20 cellular contexts compared by ENCODE assay signal in the genomic region with DNA sequence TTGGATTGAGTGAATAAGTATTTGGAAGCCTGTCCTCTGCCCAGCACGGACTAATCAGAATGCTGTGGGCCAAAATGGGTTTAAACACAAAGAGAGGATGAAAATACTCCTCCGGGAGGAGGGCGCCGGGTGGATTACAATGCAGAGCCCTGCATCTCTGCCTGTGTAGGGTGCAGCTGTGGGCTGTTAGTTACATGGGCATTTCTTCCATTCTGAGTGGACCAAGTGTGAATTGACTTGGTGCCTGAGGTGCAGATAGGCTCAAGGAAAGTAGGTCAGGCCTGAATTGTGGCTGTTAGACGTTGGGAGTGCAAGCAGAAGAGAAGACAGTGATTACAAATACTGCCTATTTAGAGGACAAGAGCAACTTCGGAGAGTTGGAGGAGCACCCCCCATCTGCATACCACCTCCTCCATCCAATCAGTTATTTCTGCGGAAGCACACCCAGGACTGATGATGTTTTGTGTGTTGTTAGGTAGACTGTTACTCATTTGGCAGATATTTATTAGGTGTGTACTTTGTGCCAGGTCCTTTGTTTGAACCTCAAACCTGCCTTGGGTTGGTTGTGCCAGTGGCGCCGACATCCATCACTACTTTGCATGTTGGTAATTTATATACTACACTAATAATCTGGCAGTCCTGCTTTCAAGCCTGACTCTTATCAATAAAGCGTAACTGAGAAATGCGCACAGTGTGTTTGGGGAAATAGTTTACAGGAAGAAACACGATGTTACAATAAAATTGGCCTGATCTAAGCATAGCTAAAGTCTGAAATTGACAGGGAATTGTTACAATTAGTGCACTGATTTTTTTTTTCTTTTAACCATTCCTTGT. TPM values are rescaled to one million over a fixed set of nuclear protein-coding genes. Genes with fewer than 3 reads are reported as not detected.
DNase-seq lines count a peak whose midpoint lies in the region; ATAC-seq and TF ChIP-seq lines count a peak whose summit lies in the region.
"Had no signal": no experiment of that assay in that cellular context is flagged by ENCODE, and none has a peak within 500 bp of the region (broad histone marks: within the 10 kb centered on the region; RNA-seq: fewer than 3 reads in every experiment).

No MANE protein-coding gene starts in this region.

- no peak overlapping the region for H2BK20ac ChIP-seq in IMR-90 (ENCODE audit: low read depth, low read length)

- dilution Hi-C loops in IMR-90 (cut with HindIII; ENCODE audit: low sequenced_read_pairs, unreplicated experiment) = no loop called here

- no peaks in the 10 kb centered on the region for H3K36me3 Mint-ChIP-seq in activated naive CD4-positive, alpha-beta T cell treated with anti-CD3 and anti-CD28 coated beads, Interleukin-2, amount 50 U/mL, for 72 hours
- H3K36me3 Mint-ChIP-seq: activated naive CD8-positive, alpha-beta T cell treated with anti-CD3 and anti-CD28 coated beads for 36 hours; memory B cell; T-cell had no signal

- H3K4me1 ChIP-seq in IMR-90 (ENCODE audit: control insufficient read depth, insufficient read depth, low read length) (peaks cover 14% of the 10 kb centered on the region), mesenchymal stem cell (ENCODE audit: control insufficient read depth, insufficient read depth, low read depth, low read length) (no peaks in the 10 kb centered on the region), smooth muscle cell (ENCODE audit: low read depth) (peaks cover 15% of the 10 kb centered on the region)

- ATAC-seq in IMR-90 (ENCODE audit: low read depth) = no peak; the same call in 1 of the 2 replicates
- ATAC-seq in activated naive CD4-positive, alpha-beta T cell treated with anti-CD3 and anti-CD28 coated beads, Interleukin-2, amount 50 U/mL, for 72 hours = no peak
- ATAC-seq in HG03196 (IDR thresholded peaks at IDR 0.05; ENCODE audit: unreplicated experiment) = no peak
- ATAC-seq: activated CD4-positive, CD25-positive, alpha-beta regulatory T cell treated with anti-CD3 and anti-CD28 coated beads, Interleukin-2, amount 50 U/mL, for 24 hours; T-cell had no signal

- no peak for TF ChIP-seq POLR2A in IMR-90 (IDR thresholded peaks at IDR 0.05; ENCODE audit: low read depth, low read length)

- H2BK15ac ChIP-seq in IMR-90 (ENCODE audit: low read depth, low read length) (no peak overlapping the region; the same call in 2 of the 3 replicates), mesenchymal stem cell (ENCODE audit: low read depth, poor library complexity, severe bottlenecking) (no peak overlapping the region)

- H2AK9ac ChIP-seq in IMR-90 (replicated peaks; ENCODE audit: low read depth, low read length, poor library complexity) = no peak overlapping the region

- no peak overlapping the region for H2AFZ ChIP-seq in IMR-90 (replicated peaks; ENCODE audit: low read length, poor library complexity)
- H2AFZ ChIP-seq in mesenchymal stem cell (ENCODE audit: low read depth, low read length) = no peak overlapping the region
- H2AFZ ChIP-seq in smooth muscle cell (ENCODE audit: low read depth) = peak overlapping the region; percentile 10

- H4K91ac ChIP-seq in IMR-90 (ENCODE audit: insufficient read depth, low read depth, low read length) (no peak overlapping the region), mesenchymal stem cell (ENCODE audit: low read length) (no peak overlapping the region)

- peak overlapping the region; percentile 84; the same call in 1 of the 2 replicates for H4K5ac ChIP-seq in IMR-90 (ENCODE audit: low read depth, low read length)

- no peak for TF ChIP-seq CTCF in IMR-90 (conservative IDR thresholded peaks at IDR 0.05; ENCODE audit: low read depth, low read length)
- no peak for TF ChIP-seq CTCF in epithelial cell of esophagus (IDR thresholded peaks at IDR 0.05; ENCODE audit: insufficient read depth, low read depth, low read length, missing control alignments)
- TF ChIP-seq CTCF in smooth muscle cell (IDR thresholded peaks at IDR 0.05; ENCODE audit: borderline replicate concordance, insufficient read depth, poor library complexity, severe bottlenecking) = no peak

- H4K20me1 ChIP-seq in IMR-90 (ENCODE audit: insufficient read depth, low read length) = 0 out of 2 replicates have a peak, but pooled peaks cover 4% of the 10 kb centered on the region
- peaks cover 94% of the 10 kb centered on the region for H4K20me1 ChIP-seq in smooth muscle cell (ENCODE audit: low read depth)

- no peak for TF ChIP-seq RAD21 in IMR-90 (IDR thresholded peaks at IDR 0.05; ENCODE audit: low read length)

- H3K9me3 ChIP-seq in IMR-90 (ENCODE audit: control insufficient read depth, insufficient read depth, low read length) (no peaks in the 10 kb centered on the region), mesenchymal stem cell (ENCODE audit: control insufficient read depth, low read length) (no peaks in the 10 kb centered on the region), smooth muscle cell (replicated peaks; ENCODE audit: low read depth) (no peaks in the 10 kb centered on the region)
- H3K9me3 ChIP-seq: esophagus muscularis mucosa had no signal

- H3K9me1 ChIP-seq in IMR-90 (ENCODE audit: insufficient read depth, low read length) = peaks cover 10% of the 10 kb centered on the region

- no peak overlapping the region for H2BK5ac ChIP-seq in IMR-90 (ENCODE audit: low read depth, low read length, poor library complexity, severe bottlenecking)
- H2BK5ac ChIP-seq in mesenchymal stem cell (ENCODE audit: low read depth, low read length, poor library complexity, severe bottlenecking) = no peak overlapping the region

- in situ Hi-C loops in IMR-90 (cut with MboI; ENCODE audit: low sequenced_read_pairs) = no loop called here

- no peak overlapping the region for H3K27ac Mint-ChIP-seq in activated naive CD4-positive, alpha-beta T cell treated with anti-CD3 and anti-CD28 coated beads, Interleukin-2, amount 50 U/mL, for 72 hours
- H3K27ac Mint-ChIP-seq: activated naive CD8-positive, alpha-beta T cell treated with anti-CD3 and anti-CD28 coated beads for 36 hours; B cell; memory B cell; T-cell had no signal

- H2AK5ac ChIP-seq in IMR-90 (ENCODE audit: low read depth, low read length) = peak overlapping the region; percentile 18; the same call in 1 of the 2 replicates
- H2AK5ac ChIP-seq in mesenchymal stem cell (ENCODE audit: low read length, severe bottlenecking) = no peak overlapping the region

- no peak overlapping the region for H3K27ac ChIP-seq in IMR-90 (ENCODE audit: insufficient read depth, low read length)
- no peak overlapping the region for H3K27ac ChIP-seq in mesenchymal stem cell (ENCODE audit: low read length, poor library complexity, severe bottlenecking)
- no peak overlapping the region for H3K27ac ChIP-seq in smooth muscle cell (ENCODE audit: low read depth)

- no peaks in the 10 kb centered on the region for H3F3A ChIP-seq in smooth muscle cell (ENCODE audit: low read depth)

- no TSS peak for BruUV-seq in IMR-90 (replicated peaks; lab: Mats Ljungman, UMichigan)

- DNase-seq in IMR-90 (no peak), epithelial cell of esophagus (ENCODE audit: low read depth) (no peak), mesenchymal stem cell (no peak), smooth muscle cell (lab: John Stamatoyannopoulos, UW; ENCODE audit: unreplicated experiment) (no peak), HuH-7.5 (ENCODE audit: low spot score) (no peak), SHP77 (lab: John Stamatoyannopoulos, UW) (no peak)
- DNase-seq in activated naive CD4-positive, alpha-beta T cell treated with anti-CD3 and anti-CD28 coated beads, Interleukin-2, amount 50 U/mL, for 72 hours (ENCODE audit: low spot score in 2 of 2) = no peak
- DNase-seq: activated naive CD8-positive, alpha-beta T cell treated with anti-CD3 and anti-CD28 coated beads for 36 hours; DMS 273 treated with DMSO at 0.1 percent for 48 hours; Karpas-422; NCI-H1694 treated with DMSO at 0.1 percent for 48 hours; NCI-H524; occipital lobe; stimulated activated CD4-positive, alpha-beta T cell treated with anti-CD3 and anti-CD28 coated beads, Interleukin-15, amount 100 ng/mL, for 24 hours; T-cell had no signal

- no peak overlapping the region for H2BK12ac ChIP-seq in mesenchymal stem cell (ENCODE audit: low read length in 2 of 2)

- H3K4me3 ChIP-seq in IMR-90 (ENCODE audit: insufficient read depth, low read depth, low read length) (no peak overlapping the region), epithelial cell of esophagus (ENCODE audit: low read length) (peak overlapping the region; percentile 2), mesenchymal stem cell (ENCODE audit: insufficient read depth in 1 of 2, low read depth in 1 of 2, low read length in 2 of 2) (peak overlapping the region in 1 of 2 experiments; percentile 70), smooth muscle cell (peak overlapping the region; percentile 14)

- POLR2A ChIA-PET in IMR-90 (lab: Charles Lee; ENCODE audit: unreplicated experiment) = interaction anchor here (0.7 kb wide), 1 partner anchor 308 kb away, joined by 7 read pairs; no protein-coding TSS in a partner anchor

- intact Hi-C loops in IMR-90 (cut with micrococcal nuclease) = no loop called here

- H3K18ac ChIP-seq in IMR-90 (ENCODE audit: low read depth, low read length) = peak overlapping the region; percentile 79
- H3K18ac ChIP-seq in mesenchymal stem cell (ENCODE audit: low read depth in 1 of 2, low read length in 2 of 2) = no peak overlapping the region

- no peaks in the 10 kb centered on the region for H3K36me3 ChIP-seq in IMR-90 (ENCODE audit: control insufficient read depth, insufficient read depth, low read length)
- H3K36me3 ChIP-seq in mesenchymal stem cell (ENCODE audit: control insufficient read depth in 1 of 2, insufficient read depth in 2 of 2, low read depth in 1 of 2, low read length in 2 of 2) = no peaks in the 10 kb centered on the region
- H3K36me3 ChIP-seq in smooth muscle cell (ENCODE audit: low read depth) = no peaks in the 10 kb centered on the region
- H3K36me3 ChIP-seq: esophagus muscularis mucosa had no signal

- H2BK120ac ChIP-seq in IMR-90 (ENCODE audit: low read depth, low read length) (peak overlapping the region; percentile 32; the same call in 1 of the 2 replicates), mesenchymal stem cell (ENCODE audit: low read depth, low read length) (no peak overlapping the region)

- peak overlapping the region; percentile 66 for H3K23ac ChIP-seq in IMR-90 (ENCODE audit: low read depth, low read length)
- H3K23ac ChIP-seq in mesenchymal stem cell (ENCODE audit: low read length in 2 of 2) = no peak overlapping the region

- H3K14ac ChIP-seq in IMR-90 (replicated peaks; ENCODE audit: low read depth, low read length) = peak overlapping the region; percentile 56
- no peak overlapping the region for H3K14ac ChIP-seq in mesenchymal stem cell (ENCODE audit: low read length in 2 of 2)

- H3K56ac ChIP-seq in IMR-90 (ENCODE audit: extremely low read depth, insufficient read depth, low read length) = no peak overlapping the region

- peak overlapping the region in 1 of 2 experiments; percentile 2; a peak in 1 of 4 replicates for H4K8ac ChIP-seq in IMR-90 (ENCODE audit: low read depth in 2 of 2, low read length in 2 of 2)
- H4K8ac ChIP-seq in mesenchymal stem cell (ENCODE audit: low read length) = no peak overlapping the region

- peaks cover 59% of the 10 kb centered on the region for H3K79me2 ChIP-seq in smooth muscle cell (ENCODE audit: low read depth)

- CTCF ChIA-PET in IMR-90 (lab: Yijun Ruan, JAX) = interaction anchor here (1.1 kb wide), 1 partner anchor 607 kb away, joined by 3 read pairs; no protein-coding TSS in a partner anchor

- H3K79me1 ChIP-seq in IMR-90 (ENCODE audit: low read depth in 1 of 2, low read length in 2 of 2) (peaks cover 44 to 78% of the 10 kb centered on the region in 2 experiments), mesenchymal stem cell (replicated peaks; ENCODE audit: low read length, poor library complexity, severe bottlenecking) (peaks cover 49% of the 10 kb centered on the region)

- WGBS in IMR-90 (ENCODE audit: extremely low coverage in 2 of 2, insufficient read length in 1 of 2), 2 experiments = no CpG with 5 or more reads among the region's 12 CpGs
- 81% methylated on average over 7 of the region's 12 CpGs for WGBS in mesenchymal stem cell
- WGBS in smooth muscle cell (ENCODE audit: low lambda C conversion rate) = 75% methylated on average over 12 of the region's 12 CpGs

- H3K4ac ChIP-seq in IMR-90 (ENCODE audit: low read depth, low read length) (peak overlapping the region; percentile 44), mesenchymal stem cell (ENCODE audit: low read depth in 1 of 2, low read length in 2 of 2) (no peak overlapping the region)

- no peaks in the 10 kb centered on the region for H3K9me3 Mint-ChIP-seq in activated naive CD4-positive, alpha-beta T cell treated with anti-CD3 and anti-CD28 coated beads, Interleukin-2, amount 50 U/mL, for 72 hours
- H3K9me3 Mint-ChIP-seq: activated naive CD8-positive, alpha-beta T cell treated with anti-CD3 and anti-CD28 coated beads for 36 hours; memory B cell; T-cell had no signal

- H3K27me3 ChIP-seq in IMR-90 (ENCODE audit: control insufficient read depth, insufficient read depth, low read length) (no peaks in the 10 kb centered on the region), mesenchymal stem cell (ENCODE audit: control insufficient read depth in 1 of 2, insufficient read depth in 1 of 2, low read length in 2 of 2) (no peaks in the 10 kb centered on the region), smooth muscle cell (ENCODE audit: low read depth) (no peaks in the 10 kb centered on the region)
- H3K27me3 ChIP-seq: esophagus muscularis mucosa had no signal

- H3K4me2 ChIP-seq in IMR-90 (ENCODE audit: low read depth, low read length) (peak overlapping the region; percentile 89), mesenchymal stem cell (ENCODE audit: low read length, poor library complexity, severe bottlenecking) (no peak overlapping the region), smooth muscle cell (peak overlapping the region; percentile 67)

- no peak overlapping the region; the same call in 1 of the 2 replicates for H3K9ac ChIP-seq in IMR-90 (ENCODE audit: low read depth, low read length)
- peak overlapping the region; percentile 84 for H3K9ac ChIP-seq in mesenchymal stem cell (ENCODE audit: low read length)
- H3K9ac ChIP-seq in smooth muscle cell (ENCODE audit: low read depth) = no peak overlapping the region

RNA-seq across cellular contexts. Expression of a gene that starts 33.0 kb away (rescaled TPM):
- total RNA-seq in IMR-90 (2012; rRNA removed) (24.7 and 31.0 TPM in 2 replicates), smooth muscle cell (87.3 and 108 TPM in 2 replicates)
- polyA plus RNA-seq in IMR-90 (2012; rRNA removed) (6.8 and 7.7 TPM in 2 replicates), smooth muscle cell (20.0 and 21.2 TPM in 2 replicates)
- 3.8 and 7.2 TPM in 2 replicates for polyA plus RNA-seq in IMR-90 (2012; cell fraction: cytosol; rRNA removed)
- polyA plus RNA-seq in IMR-90 (2012; cell fraction: nucleus; rRNA removed; ENCODE audit: low replicate concordance) = 4.8 and 6.9 TPM in 2 replicates
- 9.0 TPM for polyA plus RNA-seq in mesenchymal stem cell (2013, experiment 1 of 2)
- polyA plus RNA-seq in mesenchymal stem cell (2013, experiment 2 of 2) = 8.5 TPM
- total RNA-seq in activated naive CD4-positive, alpha-beta T cell treated with anti-CD3 and anti-CD28 coated beads, Interleukin-2, amount 50 U/mL, for 72 hours = under 1 TPM; 0.11 to 0.45 TPM

Comparison
In these comparisons a context has a peak if more than half of its experiments do, and no peak if none do; other contexts are left out.
1. RNA of a gene that starts 33.0 kb away (total RNA-seq): 87.3 to 108 TPM in smooth muscle cell and 24.7 to 31.0 TPM in IMR-90; 0.11 to 0.45 TPM in activated naive CD4-positive, alpha-beta T cell treated with anti-CD3 and anti-CD28 coated beads, Interleukin-2, amount 50 U/mL, for 72 hours; every median in the first group is over 10 times any median in the second.